8 cellular contexts compared by ENCODE assay signal in genomic region chr2:190880374-190881073, GRCh38. TPM values are rescaled to one million over a fixed set of nuclear protein-coding genes. Genes with fewer than 3 reads are reported as not detected.
DNase-seq lines count a peak whose midpoint lies in the region; ATAC-seq and TF ChIP-seq lines count a peak whose summit lies in the region.

Gene GLS, plus strand, starts transcription at chr2:190880821. Its CDS starts 264 bp downstream, at chr2:190881085.

- ATAC-seq in GM18909 (IDR thresholded peaks at IDR 0.05; ENCODE audit: poor library complexity, unreplicated experiment) = peak; percentile 78
- peak; percentile 76 for ATAC-seq in HG03175 (IDR thresholded peaks at IDR 0.05; ENCODE audit: unreplicated experiment)
- peak; percentile 93 for ATAC-seq in WTC11

- no peaks in the 10 kb centered on the region for H3K9me3 ChIP-seq in AG04450 (ENCODE audit: control insufficient read depth, insufficient read depth, low read length)

- peak within 1 kb of the TSS; percentile 68 for H3K4me3 ChIP-seq in AG04450 (ENCODE audit: low read depth, low read length)
- peak within 1 kb of the TSS; percentile 72 to 92 for H3K4me3 ChIP-seq in cardiac fibroblast (replicated peaks in 1 of 2; ENCODE audit: low read depth in 2 of 2, low read length in 2 of 2)

- H3K9me3 Mint-ChIP-seq in WTC11 (no peaks in the 10 kb centered on the region), immature natural killer cell (no peaks in the 10 kb centered on the region)

- no peak for TF ChIP-seq CTCF in AG04450 (IDR thresholded peaks at IDR 0.05; ENCODE audit: low read depth, low read length)
- no peak for TF ChIP-seq CTCF in WTC11 (IDR thresholded peaks at IDR 0.05)
- TF ChIP-seq CTCF in cardiac fibroblast (IDR thresholded peaks at IDR 0.05; ENCODE audit: low read depth, low read length) = no peak

- H3K4me3 Mint-ChIP-seq in WTC11 (peak within 1 kb of the TSS; percentile 94), immature natural killer cell (peak within 1 kb of the TSS; percentile 95 to 98 (median 97))

- H3K36me3 Mint-ChIP-seq in WTC11 (peaks cover 10% of the 10 kb centered on the region), immature natural killer cell (no peaks in the 10 kb centered on the region)

- peaks cover 42% of the 10 kb centered on the region for H3K4me1 Mint-ChIP-seq in WTC11
- peaks cover 49 to 56% of the 10 kb centered on the region in 2 donors for H3K4me1 Mint-ChIP-seq in immature natural killer cell

- H3K27ac ChIP-seq in AG04450 (ENCODE audit: low read depth, low read length) = peak within 1 kb of the TSS; percentile 84

- H3K27me3 Mint-ChIP-seq in WTC11 (ENCODE audit: low read depth) (no peaks in the 10 kb centered on the region; the same call in 1 of the 2 replicates), immature natural killer cell (ENCODE audit: low read depth in 3 of 3) (peaks cover 11 to 17% (median 13%) of the 10 kb centered on the region in 3 donors)

- CTCF ChIA-PET in AG04450 (lab: Charles Lee) = interaction anchor here (1.0 kb wide), 2 partner anchors 22 to 30 kb away, joined by 3 to 4 read pairs; no protein-coding TSS in a partner anchor
- CTCF ChIA-PET in WTC11 (lab: Charles Lee) = interaction anchor here (0.6 to 1.9 kb wide), 3 partner anchors 18 to 675 kb away, joined by 3 to 12 read pairs (median 3); no protein-coding TSS in a partner anchor

- H3K27ac Mint-ChIP-seq in WTC11 (peak within 1 kb of the TSS; percentile 93), immature natural killer cell (peak within 1 kb of the TSS; percentile 97 to 98 (median 98))

- POLR2A ChIA-PET in AG04450 (lab: Yijun Ruan, JAX) = interaction anchor here (0.6 to 3.7 kb wide), 18 partner anchors 12 to 1181 kb away, joined by 3 to 45 read pairs (median 5); partner anchors contain the start of gene NEMP2
- POLR2A ChIA-PET in WTC11 (lab: Charles Lee) = interaction anchor here (0.7 to 1.6 kb wide), 3 partner anchors 11 to 98 kb away, joined by 3 to 10 read pairs (median 4); no protein-coding TSS in a partner anchor

- H3K27me3 ChIP-seq in AG04450 (ENCODE audit: control insufficient read depth, insufficient read depth, low read length) = no peaks in the 10 kb centered on the region

- DNase-seq in AG04450 (ENCODE audit: low read depth, low spot score) = peak; percentile 93
- peak; percentile 97 for DNase-seq in NCI-H226
- DNase-seq in WTC11 (ENCODE audit: low spot score) = peak; percentile 97
- peak; percentile 98 for DNase-seq in cardiac fibroblast (ENCODE audit: low read depth in 2 of 2)
- peak; percentile 96 to 97 (median 97) for DNase-seq in immature natural killer cell
- DNase-seq in smooth muscle cell of the brain vasculature (ENCODE audit: low read depth, low spot score) = peak; percentile 94

TF ChIP-seq in WTC11, 78 proteins besides CTCF, POLR2A, EP300 and RAD21 (continues in another document):
- no peak for TF ChIP-seq ZNF219 (CRISPR knock-in tag; IDR thresholded peaks at IDR 0.05; ENCODE audit: borderline replicate concordance)
- no peak for TF ChIP-seq ZNF396 (CRISPR knock-in tag; IDR thresholded peaks at IDR 0.05; ENCODE audit: borderline replicate concordance)
- no peak for TF ChIP-seq ZNF263 (CRISPR knock-in tag; IDR thresholded peaks at IDR 0.05; ENCODE audit: low read depth)
- no peak; the same call in 1 of the 2 replicates for TF ChIP-seq KAT7 (CRISPR knock-in tag; IDR thresholded peaks at IDR 0.05; ENCODE audit: borderline replicate concordance)
- no peak for TF ChIP-seq MLX (CRISPR knock-in tag; IDR thresholded peaks at IDR 0.05)
- TF ChIP-seq FOXP1 (CRISPR knock-in tag; IDR thresholded peaks at IDR 0.05; ENCODE audit: borderline replicate concordance) = no peak; the same call in 1 of the 2 replicates
- TF ChIP-seq ZNF232 (CRISPR knock-in tag; IDR thresholded peaks at IDR 0.05) = 0 out of 2 replicates have a peak, but pooled peaks have one; percentile 51
- no peak for TF ChIP-seq PRDM15 (CRISPR knock-in tag; IDR thresholded peaks at IDR 0.05)
- TF ChIP-seq HMGXB4 (CRISPR knock-in tag; IDR thresholded peaks at IDR 0.05) = 0 out of 2 replicates have a peak, but pooled peaks have one; percentile 21
- TF ChIP-seq NR3C1 (CRISPR knock-in tag; conservative IDR thresholded peaks at IDR 0.05; ENCODE audit: low read depth) = 0 out of 2 replicates have a peak, but pooled peaks have one; percentile 21
- peak; percentile 74 for TF ChIP-seq SP1 (CRISPR knock-in tag; conservative IDR thresholded peaks at IDR 0.05)
- no peak for TF ChIP-seq FOXJ3 (CRISPR knock-in tag; IDR thresholded peaks at IDR 0.05; ENCODE audit: borderline replicate concordance)
- peak; percentile 62; the same call in 1 of the 2 replicates for TF ChIP-seq ETV6 (CRISPR knock-in tag; IDR thresholded peaks at IDR 0.05)
- TF ChIP-seq HMGA2 (CRISPR knock-in tag; IDR thresholded peaks at IDR 0.05) = no peak

RNA-seq across cellular contexts. Expression of gene GLS, which starts in this region (rescaled TPM):
- polyA plus RNA-seq in AG04450 (2011; rRNA removed) = 144 and 206 TPM in 2 replicates
- polyA minus RNA-seq in AG04450 (2011; rRNA and poly(A)+ RNA removed) = 207 and 315 TPM in 2 replicates
- 102 to 115 TPM (median 102 TPM) in 3 replicates for total RNA-seq in WTC11 (2021)
- polyA plus RNA-seq in immature natural killer cell = 10 to 100 TPM; 20.5 to 37.8 (median 29.7) TPM

Comparison
In these comparisons a context has a peak if more than half of its experiments do, and no peak if none do; other contexts are left out.
1. Peak in every context shown above with its lines: DNase-seq, ATAC-seq, H3K4me3 ChIP-seq and H3K27ac ChIP-seq.